1 cellular context compared by ENCODE assay signal in the genomic region with DNA sequence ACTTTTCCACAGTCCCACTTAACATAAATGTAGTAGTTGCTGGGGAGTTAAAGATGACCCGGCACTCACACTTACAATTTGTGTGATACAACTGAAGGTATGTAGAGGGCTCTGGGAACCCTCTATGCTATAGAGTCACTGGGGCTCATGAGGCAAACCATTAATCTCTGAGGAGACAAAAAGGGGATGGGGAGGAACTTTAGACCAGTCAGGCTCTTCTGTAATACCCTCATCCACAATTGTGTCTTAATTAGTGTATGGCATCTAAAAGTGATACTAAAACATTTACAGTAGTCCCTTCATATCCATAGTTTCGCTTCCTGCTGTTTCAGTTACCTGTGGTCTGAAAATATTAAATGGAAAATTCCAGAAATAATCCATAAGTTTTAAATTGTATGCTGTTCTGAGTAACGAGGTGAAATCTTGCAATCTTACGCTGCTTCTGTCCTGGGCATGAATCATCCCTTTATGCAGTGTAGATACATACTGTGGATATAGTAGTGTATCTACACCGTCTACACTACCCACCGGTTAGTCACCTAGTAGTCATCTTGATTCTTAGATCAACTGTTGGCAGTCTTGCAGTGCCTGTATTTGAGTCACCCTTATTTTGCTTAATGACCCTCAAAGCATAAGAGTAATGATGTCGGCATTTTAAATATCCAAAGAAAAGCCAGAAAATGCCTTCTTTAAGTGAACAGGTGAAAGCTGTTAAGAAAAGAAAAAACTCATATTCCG.
TF ChIP-seq lines count a peak whose summit lies in the region.

No MANE protein-coding gene starts in this region.

TF ChIP-seq in HCT116, 20 proteins besides CTCF, POLR2A, EP300 and RAD21:
- no peak for TF ChIP-seq ZFX (IDR thresholded peaks at IDR 0.05)
- no peak for TF ChIP-seq EGR1 (IDR thresholded peaks at IDR 0.05; ENCODE audit: low read depth)
- TF ChIP-seq SRF (IDR thresholded peaks at IDR 0.05; ENCODE audit: low read depth), result peak; percentile 84
- peak; percentile 48; the same call in 1 of the 2 replicates for TF ChIP-seq POLR2AphosphoS5 (IDR thresholded peaks at IDR 0.05; ENCODE audit: low read depth, low read length)
- peak; percentile 100 for TF ChIP-seq FOSL1 (IDR thresholded peaks at IDR 0.05; ENCODE audit: low read depth)
- no peak for TF ChIP-seq ELF1 (IDR thresholded peaks at IDR 0.05; ENCODE audit: borderline replicate concordance, low read depth)
- peak; percentile 91 for TF ChIP-seq SP1 (IDR thresholded peaks at IDR 0.05; ENCODE audit: low read depth)
- TF ChIP-seq ATF3 (IDR thresholded peaks at IDR 0.05), result no peak; the same call in 1 of the 2 replicates
- TF ChIP-seq, protein P1, sequence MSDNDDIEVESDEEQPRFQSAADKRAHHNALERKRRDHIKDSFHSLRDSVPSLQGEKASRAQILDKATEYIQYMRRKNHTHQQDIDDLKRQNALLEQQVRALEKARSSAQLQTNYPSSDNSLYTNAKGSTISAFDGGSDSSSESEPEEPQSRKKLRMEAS (IDR thresholded peaks at IDR 0.05), result peak; percentile 58; the same call in 1 of the 2 replicates
- TF ChIP-seq CEBPB (IDR thresholded peaks at IDR 0.05; ENCODE audit: low read depth), result peak; percentile 77
- peak; percentile 94 for TF ChIP-seq CBX3 (IDR thresholded peaks at IDR 0.05; ENCODE audit: low read depth)
- no peak for TF ChIP-seq ZNF274 (IDR thresholded peaks at IDR 0.05; ENCODE audit: low read depth, low read length)
- peak; percentile 64; the same call in 1 of the 2 replicates for TF ChIP-seq SIN3A (IDR thresholded peaks at IDR 0.05; ENCODE audit: low read depth)
- peak; percentile 96 for TF ChIP-seq JUND (IDR thresholded peaks at IDR 0.05)
- TF ChIP-seq REST (IDR thresholded peaks at IDR 0.05; ENCODE audit: low read depth), result no peak
